1 cellular context compared by ENCODE assay signal in genomic region chr12:15014708-15015107, GRCh38.
TF ChIP-seq lines count a peak whose summit lies in the region.

No MANE protein-coding gene starts in this region.

TF ChIP-seq in GM23338, 12 proteins besides CTCF, POLR2A, EP300 and RAD21 (continued from another document):
- TF ChIP-seq, protein P1, sequence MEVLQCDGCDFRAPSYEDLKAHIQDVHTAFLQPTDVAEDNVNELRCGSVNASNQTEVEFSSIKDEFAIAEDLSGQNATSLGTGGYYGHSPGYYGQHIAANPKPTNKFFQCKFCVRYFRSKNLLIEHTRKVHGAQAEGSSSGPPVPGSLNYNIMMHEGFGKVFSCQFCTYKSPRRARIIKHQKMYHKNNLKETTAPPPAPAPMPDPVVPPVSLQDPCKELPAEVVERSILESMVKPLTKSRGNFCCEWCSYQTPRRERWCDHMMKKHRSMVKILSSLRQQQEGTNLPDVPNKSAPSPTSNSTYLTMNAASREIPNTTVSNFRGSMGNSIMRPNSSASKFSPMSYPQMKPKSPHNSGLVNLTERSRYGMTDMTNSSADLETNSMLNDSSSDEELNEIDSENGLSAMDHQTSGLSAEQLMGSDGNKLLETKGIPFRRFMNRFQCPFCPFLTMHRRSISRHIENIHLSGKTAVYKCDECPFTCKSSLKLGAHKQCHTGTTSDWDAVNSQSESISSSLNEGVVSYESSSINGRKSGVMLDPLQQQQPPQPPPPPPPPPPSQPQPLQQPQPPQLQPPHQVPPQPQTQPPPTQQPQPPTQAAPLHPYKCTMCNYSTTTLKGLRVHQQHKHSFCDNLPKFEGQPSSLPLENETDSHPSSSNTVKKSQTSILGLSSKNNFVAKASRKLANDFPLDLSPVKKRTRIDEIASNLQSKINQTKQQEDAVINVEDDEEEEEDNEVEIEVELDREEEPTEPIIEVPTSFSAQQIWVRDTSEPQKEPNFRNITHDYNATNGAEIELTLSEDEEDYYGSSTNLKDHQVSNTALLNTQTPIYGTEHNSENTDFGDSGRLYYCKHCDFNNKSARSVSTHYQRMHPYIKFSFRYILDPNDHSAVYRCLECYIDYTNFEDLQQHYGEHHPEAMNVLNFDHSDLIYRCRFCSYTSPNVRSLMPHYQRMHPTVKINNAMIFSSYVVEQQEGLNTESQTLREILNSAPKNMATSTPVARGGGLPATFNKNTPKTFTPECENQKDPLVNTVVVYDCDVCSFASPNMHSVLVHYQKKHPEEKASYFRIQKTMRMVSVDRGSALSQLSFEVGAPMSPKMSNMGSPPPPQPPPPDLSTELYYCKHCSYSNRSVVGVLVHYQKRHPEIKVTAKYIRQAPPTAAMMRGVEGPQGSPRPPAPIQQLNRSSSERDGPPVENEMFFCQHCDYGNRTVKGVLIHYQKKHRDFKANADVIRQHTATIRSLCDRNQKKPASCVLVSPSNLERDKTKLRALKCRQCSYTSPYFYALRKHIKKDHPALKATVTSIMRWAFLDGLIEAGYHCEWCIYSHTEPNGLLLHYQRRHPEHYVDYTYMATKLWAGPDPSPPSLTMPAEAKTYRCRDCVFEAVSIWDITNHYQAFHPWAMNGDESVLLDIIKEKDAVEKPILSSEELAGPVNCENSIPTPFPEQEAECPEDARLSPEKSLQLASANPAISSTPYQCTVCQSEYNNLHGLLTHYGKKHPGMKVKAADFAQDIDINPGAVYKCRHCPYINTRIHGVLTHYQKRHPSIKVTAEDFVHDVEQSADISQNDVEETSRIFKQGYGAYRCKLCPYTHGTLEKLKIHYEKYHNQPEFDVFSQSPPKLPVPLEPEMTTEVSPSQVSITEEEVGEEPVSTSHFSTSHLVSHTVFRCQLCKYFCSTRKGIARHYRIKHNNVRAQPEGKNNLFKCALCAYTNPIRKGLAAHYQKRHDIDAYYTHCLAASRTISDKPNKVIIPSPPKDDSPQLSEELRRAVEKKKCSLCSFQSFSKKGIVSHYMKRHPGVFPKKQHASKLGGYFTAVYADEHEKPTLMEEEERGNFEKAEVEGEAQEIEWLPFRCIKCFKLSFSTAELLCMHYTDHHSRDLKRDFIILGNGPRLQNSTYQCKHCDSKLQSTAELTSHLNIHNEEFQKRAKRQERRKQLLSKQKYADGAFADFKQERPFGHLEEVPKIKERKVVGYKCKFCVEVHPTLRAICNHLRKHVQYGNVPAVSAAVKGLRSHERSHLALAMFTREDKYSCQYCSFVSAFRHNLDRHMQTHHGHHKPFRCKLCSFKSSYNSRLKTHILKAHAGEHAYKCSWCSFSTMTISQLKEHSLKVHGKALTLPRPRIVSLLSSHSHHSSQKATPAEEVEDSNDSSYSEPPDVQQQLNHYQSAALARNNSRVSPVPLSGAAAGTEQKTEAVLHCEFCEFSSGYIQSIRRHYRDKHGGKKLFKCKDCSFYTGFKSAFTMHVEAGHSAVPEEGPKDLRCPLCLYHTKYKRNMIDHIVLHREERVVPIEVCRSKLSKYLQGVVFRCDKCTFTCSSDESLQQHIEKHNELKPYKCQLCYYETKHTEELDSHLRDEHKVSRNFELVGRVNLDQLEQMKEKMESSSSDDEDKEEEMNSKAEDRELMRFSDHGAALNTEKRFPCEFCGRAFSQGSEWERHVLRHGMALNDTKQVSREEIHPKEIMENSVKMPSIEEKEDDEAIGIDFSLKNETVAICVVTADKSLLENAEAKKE (CRISPR knock-in tag; IDR thresholded peaks at IDR 0.05), result no peak
- no peak for TF ChIP-seq EZH2phosphoT487 (IDR thresholded peaks at IDR 0.05; ENCODE audit: unreplicated experiment)
- no peak for TF ChIP-seq ZNF331 (CRISPR knock-in tag; IDR thresholded peaks at IDR 0.05; ENCODE audit: low read depth)
